Comparison of ENCODE assay signal across 1 cellular context in genomic region chr11:106399075-106399500, GRCh38.
A peak's percentile ranks its signal among the peaks of the same experiment; 100 is the strongest.
TF ChIP-seq lines count a peak whose summit lies in the region.

No MANE protein-coding gene starts in this region.

TF ChIP-seq in SK-N-SH, 30 proteins besides CTCF, POLR2A, EP300 and RAD21 (continued from another document):
- TF ChIP-seq MAX (IDR thresholded peaks at IDR 0.05; ENCODE audit: low read depth), result peak; percentile 88
- no peak for TF ChIP-seq FOXJ3 (CRISPR knock-in tag; IDR thresholded peaks at IDR 0.05)
- TF ChIP-seq USF1 (IDR thresholded peaks at IDR 0.05; ENCODE audit: borderline replicate concordance, low read depth), result 0 out of 2 replicates have a peak, but pooled peaks have one; percentile 20
- no peak for TF ChIP-seq MXI1 (IDR thresholded peaks at IDR 0.05; ENCODE audit: low read depth, low read length)
- peak; percentile 97 for TF ChIP-seq FOXM1 (IDR thresholded peaks at IDR 0.05; ENCODE audit: low read depth)
- TF ChIP-seq MEF2A (IDR thresholded peaks at IDR 0.05; ENCODE audit: borderline replicate concordance, low read depth), result peak; percentile 88
- peak; percentile 87 for TF ChIP-seq ZBTB33 (IDR thresholded peaks at IDR 0.05; ENCODE audit: borderline replicate concordance, low read depth)
- TF ChIP-seq IRF3 (IDR thresholded peaks at IDR 0.05; ENCODE audit: low read depth, low read length), result no peak
- TF ChIP-seq SIN3A (IDR thresholded peaks at IDR 0.05; ENCODE audit: borderline replicate concordance, low read depth, low read length), result peak; percentile 83; the same call in 1 of the 2 replicates
- TF ChIP-seq JUND (IDR thresholded peaks at IDR 0.05), result peak; percentile 99
- TF ChIP-seq FOSL2 (IDR thresholded peaks at IDR 0.05; ENCODE audit: borderline replicate concordance, low read depth), result peak; percentile 99
